Comparison of ENCODE assay signal across 9 cellular contexts in the genomic region with DNA sequence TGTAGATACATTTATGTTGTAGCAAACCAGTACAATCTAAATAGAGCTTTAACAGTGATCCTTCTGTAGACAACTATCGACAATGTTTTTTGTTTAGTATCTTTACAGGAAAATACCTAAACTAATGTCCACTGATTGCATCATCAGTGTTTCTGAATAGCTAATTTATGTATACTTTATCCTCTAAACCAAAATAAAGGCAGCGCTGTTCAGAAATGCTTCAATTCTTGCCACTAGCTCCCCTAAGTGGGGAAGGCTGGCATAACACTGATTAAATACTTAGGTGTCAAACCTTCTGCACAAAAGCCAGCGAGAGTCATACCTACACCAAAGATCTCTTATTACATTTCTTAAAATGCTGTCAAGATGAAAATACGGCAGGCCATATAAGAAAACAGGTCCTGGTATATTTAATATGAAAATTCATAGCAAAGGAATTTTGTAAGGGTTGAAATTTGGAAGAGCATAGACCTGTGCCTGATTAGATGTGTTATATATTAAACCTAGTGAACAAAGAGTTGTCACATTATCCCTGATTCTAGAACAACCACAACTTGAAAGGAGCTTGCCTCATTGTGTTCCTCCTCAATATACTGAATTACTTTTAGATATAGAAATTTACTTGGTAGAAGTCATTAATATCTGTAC.
DNase-seq lines count a peak whose midpoint lies in the region; ATAC-seq and TF ChIP-seq lines count a peak whose summit lies in the region.
"Had no signal": no experiment of that assay in that cellular context is flagged by ENCODE, and none has a peak within 500 bp of the region (broad histone marks: within the 10 kb centered on the region; RNA-seq: fewer than 3 reads in every experiment).

No MANE protein-coding gene starts in this region.

- H3K4me3 Mint-ChIP-seq in chondrocyte (ENCODE audit: unreplicated experiment) = no peak overlapping the region
- no peak overlapping the region for H3K4me3 Mint-ChIP-seq in stimulated activated naive B cell treated with anti-CD40 and anti-IgM and Interleukin-4, amounts not matched to agents 10 μg/mL and 1 μg/mL and 100 μg/mL, for 72 hours
- H3K4me3 Mint-ChIP-seq: T-helper 1 cell treated with Interleukin-12 subunit alpha and Interleukin-12 subunit beta and Interleukin-4 antibody, amounts not matched to agents 30 μg/mL and 1 μg/mL, for 36 hours had no signal

- peaks cover 13% of the 10 kb centered on the region for H3K4me1 Mint-ChIP-seq in chondrocyte (ENCODE audit: low read depth)
- H3K4me1 Mint-ChIP-seq in stimulated activated naive B cell treated with anti-CD40 and anti-IgM and Interleukin-4, amounts not matched to agents 10 μg/mL and 1 μg/mL and 100 μg/mL, for 72 hours = no peaks in the 10 kb centered on the region

- intact Hi-C loops in left ventricle myocardium superior (cut with micrococcal nuclease) = no loop called here

- H3K36me3 Mint-ChIP-seq in chondrocyte (ENCODE audit: low read depth) = no peaks in the 10 kb centered on the region
- H3K36me3 Mint-ChIP-seq in stimulated activated naive B cell treated with anti-CD40 and anti-IgM and Interleukin-4, amounts not matched to agents 10 μg/mL and 1 μg/mL and 100 μg/mL, for 72 hours = no peaks in the 10 kb centered on the region

- no peaks in the 10 kb centered on the region for H3K9me3 Mint-ChIP-seq in chondrocyte (ENCODE audit: low read depth)
- H3K9me3 Mint-ChIP-seq in stimulated activated naive B cell treated with anti-CD40 and anti-IgM and Interleukin-4, amounts not matched to agents 10 μg/mL and 1 μg/mL and 100 μg/mL, for 72 hours = no peaks in the 10 kb centered on the region
- H3K9me3 Mint-ChIP-seq: T-helper 1 cell treated with Interleukin-12 subunit alpha and Interleukin-12 subunit beta and Interleukin-4 antibody, amounts not matched to agents 30 μg/mL and 1 μg/mL, for 36 hours had no signal

- no peaks in the 10 kb centered on the region for H3K27me3 Mint-ChIP-seq in chondrocyte (ENCODE audit: low read depth)
- no peaks in the 10 kb centered on the region for H3K27me3 Mint-ChIP-seq in stimulated activated naive B cell treated with anti-CD40 and anti-IgM and Interleukin-4, amounts not matched to agents 10 μg/mL and 1 μg/mL and 100 μg/mL, for 72 hours

- no peak overlapping the region for H3K27ac Mint-ChIP-seq in chondrocyte (ENCODE audit: unreplicated experiment)
- no peak overlapping the region for H3K27ac Mint-ChIP-seq in stimulated activated naive B cell treated with anti-CD40 and anti-IgM and Interleukin-4, amounts not matched to agents 10 μg/mL and 1 μg/mL and 100 μg/mL, for 72 hours
- H3K27ac Mint-ChIP-seq: T-helper 1 cell treated with Interleukin-12 subunit alpha and Interleukin-12 subunit beta and Interleukin-4 antibody, amounts not matched to agents 30 μg/mL and 1 μg/mL, for 36 hours had no signal

- peak; percentile 96 for TF ChIP-seq CTCF in chondrocyte (IDR thresholded peaks at IDR 0.05)

- peak; percentile 22 for DNase-seq in GM03348 (ENCODE audit: low spot score)
- DNase-seq in NCI-H1694 (lab: John Stamatoyannopoulos, UW) = peak; percentile 10
- DNase-seq in chondrocyte (ENCODE audit: low spot score) = no peak
- DNase-seq in stimulated activated naive B cell treated with anti-CD40 and anti-IgM and Interleukin-4, amounts not matched to agents 10 μg/mL and 1 μg/mL and 100 μg/mL, for 72 hours = no peak
- DNase-seq in NCI-H1105 (lab: John Stamatoyannopoulos, UW) = no peak
- DNase-seq in left ventricle myocardium superior = no peak

- peak; percentile 67 for ATAC-seq in GM21723 (IDR thresholded peaks at IDR 0.05; ENCODE audit: unreplicated experiment)
- peak; percentile 44 to 50 for ATAC-seq in stimulated activated naive B cell treated with anti-CD40 and anti-IgM and Interleukin-4, amounts not matched to agents 10 μg/mL and 1 μg/mL and 100 μg/mL, for 72 hours (replicated peaks)
- no peak for ATAC-seq in left ventricle myocardium superior
- ATAC-seq in HG02588 (IDR thresholded peaks at IDR 0.05; ENCODE audit: unreplicated experiment) = no peak

Comparison
In these comparisons a context has a peak if more than half of its experiments do, and no peak if none do; other contexts are left out.
1. DNase-seq: peak in GM03348 (single experiment) and NCI-H1694 (single experiment); none in chondrocyte (single experiment), stimulated activated naive B cell treated with anti-CD40 and anti-IgM and Interleukin-4, amounts not matched to agents 10 μg/mL and 1 μg/mL and 100 μg/mL, for 72 hours (single experiment), NCI-H1105 (single experiment) and left ventricle myocardium superior (single experiment).
2. ATAC-seq: peak in GM21723 (single experiment) and stimulated activated naive B cell treated with anti-CD40 and anti-IgM and Interleukin-4, amounts not matched to agents 10 μg/mL and 1 μg/mL and 100 μg/mL, for 72 hours (2 of 2); none in left ventricle myocardium superior (single experiment) and HG02588 (single experiment).